12 cellular contexts compared by ENCODE assay signal in genomic region chr13:21142766-21143165, GRCh38. TPM values are rescaled to one million over a fixed set of nuclear protein-coding genes. Genes with fewer than 3 reads are reported as not detected.
DNase-seq lines count a peak whose midpoint lies in the region; ATAC-seq, FAIRE-seq and TF ChIP-seq lines count a peak whose summit lies in the region.
"Had no signal": no experiment of that assay in that cellular context is flagged by ENCODE, and none has a peak within 500 bp of the region (broad histone marks: within the 10 kb centered on the region; RNA-seq: fewer than 3 reads in every experiment).

No MANE protein-coding gene starts in this region.

- peaks cover 19% of the 10 kb centered on the region for H3K36me3 Mint-ChIP-seq in activated naive CD4-positive, alpha-beta T cell treated with anti-CD3 and anti-CD28 coated beads, Interleukin-2, amount 50 U/mL, for 24 hours
- H3K36me3 Mint-ChIP-seq in activated B cell treated with CpG ODN at 0.5 μM for 24 hours (ENCODE audit: low read depth), result peaks cover 58% of the 10 kb centered on the region
- H3K36me3 Mint-ChIP-seq in stimulated activated naive B cell treated with anti-CD40 and anti-IgM and Interleukin-4, amounts not matched to agents 10 μg/mL and 1 μg/mL and 100 μg/mL, for 72 hours, result peaks cover 23 to 39% of the 10 kb centered on the region in 2 donors

- H3K27me3 Mint-ChIP-seq in activated naive CD4-positive, alpha-beta T cell treated with anti-CD3 and anti-CD28 coated beads, Interleukin-2, amount 50 U/mL, for 24 hours, result no peaks in the 10 kb centered on the region
- H3K27me3 Mint-ChIP-seq in activated B cell treated with CpG ODN at 0.5 μM for 24 hours, result no peaks in the 10 kb centered on the region
- H3K27me3 Mint-ChIP-seq in stimulated activated naive B cell treated with anti-CD40 and anti-IgM and Interleukin-4, amounts not matched to agents 10 μg/mL and 1 μg/mL and 100 μg/mL, for 72 hours, result no peaks in the 10 kb centered on the region

- CTCF ChIA-PET in activated B cell treated with CpG ODN at 0.5 μM for 24 hours (lab: Charles Lee), result no interaction called here

- ATAC-seq in activated B cell treated with CpG ODN at 0.5 μM for 24 hours (ENCODE audit: low read depth) (no peak), omental fat pad (ENCODE audit: low FRiP score) (no peak)
- ATAC-seq in stimulated activated naive B cell treated with anti-CD40 and anti-IgM and Interleukin-4, amounts not matched to agents 10 μg/mL and 1 μg/mL and 100 μg/mL, for 72 hours (replicated peaks), result no peak
- ATAC-seq: gastroesophageal sphincter had no signal

- peak overlapping the region; percentile 86 for H3K27ac Mint-ChIP-seq in activated naive CD4-positive, alpha-beta T cell treated with anti-CD3 and anti-CD28 coated beads, Interleukin-2, amount 50 U/mL, for 24 hours
- peak overlapping the region; percentile 10 for H3K27ac Mint-ChIP-seq in activated B cell treated with CpG ODN at 0.5 μM for 24 hours
- peak overlapping the region; percentile 87 for H3K27ac Mint-ChIP-seq in stimulated activated naive B cell treated with anti-CD40 and anti-IgM and Interleukin-4, amounts not matched to agents 10 μg/mL and 1 μg/mL and 100 μg/mL, for 72 hours

- no peaks in the 10 kb centered on the region for H3K9me3 Mint-ChIP-seq in activated naive CD4-positive, alpha-beta T cell treated with anti-CD3 and anti-CD28 coated beads, Interleukin-2, amount 50 U/mL, for 24 hours
- no peaks in the 10 kb centered on the region for H3K9me3 Mint-ChIP-seq in activated B cell treated with CpG ODN at 0.5 μM for 24 hours
- H3K9me3 Mint-ChIP-seq in stimulated activated naive B cell treated with anti-CD40 and anti-IgM and Interleukin-4, amounts not matched to agents 10 μg/mL and 1 μg/mL and 100 μg/mL, for 72 hours, result no peaks in the 10 kb centered on the region

- POLR2A ChIA-PET in activated B cell treated with CpG ODN at 0.5 μM for 24 hours (lab: Charles Lee), result no interaction called here

- peak overlapping the region; percentile 98 for H3K4me3 Mint-ChIP-seq in activated naive CD4-positive, alpha-beta T cell treated with anti-CD3 and anti-CD28 coated beads, Interleukin-2, amount 50 U/mL, for 24 hours
- peak overlapping the region; percentile 66 for H3K4me3 Mint-ChIP-seq in activated B cell treated with CpG ODN at 0.5 μM for 24 hours
- peak overlapping the region; percentile 55 to 74 for H3K4me3 Mint-ChIP-seq in stimulated activated naive B cell treated with anti-CD40 and anti-IgM and Interleukin-4, amounts not matched to agents 10 μg/mL and 1 μg/mL and 100 μg/mL, for 72 hours

- H3K4me3 ChIP-seq in iPS-11a (ENCODE audit: low read depth, low read length), result peak overlapping the region; percentile 1

- no peak for DNase-seq in activated naive CD4-positive, alpha-beta T cell (lab: John Stamatoyannopoulos, UW)
- DNase-seq in activated B cell treated with CpG ODN at 0.5 μM for 24 hours (no peak), DMS79 treated with DMSO at 0.1 percent for 48 hours (lab: John Stamatoyannopoulos, UW) (no peak), D721Med (ENCODE audit: insufficient read length, low spot score) (no peak), omental fat pad (ENCODE audit: low spot score) (no peak)
- no peak for DNase-seq in stimulated activated naive B cell treated with anti-CD40 and anti-IgM and Interleukin-4, amounts not matched to agents 10 μg/mL and 1 μg/mL and 100 μg/mL, for 72 hours
- DNase-seq: mesenchymal stem cell, NCI-H1048 had no signal

- TF ChIP-seq CTCF in activated B cell treated with CpG ODN at 0.5 μM for 24 hours (IDR thresholded peaks at IDR 0.05) (no peak), D721Med (IDR thresholded peaks at IDR 0.05; ENCODE audit: insufficient read depth, missing control alignments) (no peak), omental fat pad (IDR thresholded peaks at IDR 0.05) (no peak)

- no peak for FAIRE-seq in D721Med (lab: Jason Lieb, UNC)
- FAIRE-seq: colon had no signal

- peaks cover 49% of the 10 kb centered on the region for H3K4me1 Mint-ChIP-seq in activated naive CD4-positive, alpha-beta T cell treated with anti-CD3 and anti-CD28 coated beads, Interleukin-2, amount 50 U/mL, for 24 hours
- H3K4me1 Mint-ChIP-seq in activated B cell treated with CpG ODN at 0.5 μM for 24 hours, result peaks cover 37% of the 10 kb centered on the region
- H3K4me1 Mint-ChIP-seq in stimulated activated naive B cell treated with anti-CD40 and anti-IgM and Interleukin-4, amounts not matched to agents 10 μg/mL and 1 μg/mL and 100 μg/mL, for 72 hours, result peaks cover 20 to 27% of the 10 kb centered on the region in 2 donors

- intact Hi-C loops in activated B cell treated with CpG ODN at 0.5 μM for 24 hours (cut with micrococcal nuclease), result no loop called here

RNA-seq across cellular contexts. Expression of gene SAP18, which starts 2.8 kb away (rescaled TPM):
- total RNA-seq in activated B cell treated with CpG ODN at 0.5 μM for 24 hours (182 and 191 TPM in 2 replicates), omental fat pad (10 to 100 TPM; 42.9 to 52.5 (median 48.2) TPM)

RNA-seq across cellular contexts. Expression of gene SKA3, which starts 33.6 kb away (rescaled TPM):
- total RNA-seq in activated B cell treated with CpG ODN at 0.5 μM for 24 hours (0.83 and 1.7 TPM in 2 replicates), omental fat pad (1 to 10 TPM in 2 of 4 donors, under 1 TPM in 1, not detected in 1; 0.96 to 1.9 (median 1.1) TPM)

RNA-seq across cellular contexts. Expression of gene MRPL57, which starts 33.7 kb away (rescaled TPM):
- 11.3 and 12.2 TPM in 2 replicates for total RNA-seq in activated B cell treated with CpG ODN at 0.5 μM for 24 hours
- 10 to 100 TPM; 19.1 to 29.2 (median 24.7) TPM for total RNA-seq in omental fat pad

Comparison
In these comparisons a context has a peak if more than half of its experiments do, and no peak if none do; other contexts are left out.
1. H3K27ac Mint-ChIP-seq: peak in every context shown above with its lines; median percentile 87 in stimulated activated naive B cell treated with anti-CD40 and anti-IgM and Interleukin-4, amounts not matched to agents 10 μg/mL and 1 μg/mL and 100 μg/mL, for 72 hours; 86 in activated naive CD4-positive, alpha-beta T cell treated with anti-CD3 and anti-CD28 coated beads, Interleukin-2, amount 50 U/mL, for 24 hours; 10 in activated B cell treated with CpG ODN at 0.5 μM for 24 hours.